Comparison of ENCODE assay signal across 8 cellular contexts in the genomic region with DNA sequence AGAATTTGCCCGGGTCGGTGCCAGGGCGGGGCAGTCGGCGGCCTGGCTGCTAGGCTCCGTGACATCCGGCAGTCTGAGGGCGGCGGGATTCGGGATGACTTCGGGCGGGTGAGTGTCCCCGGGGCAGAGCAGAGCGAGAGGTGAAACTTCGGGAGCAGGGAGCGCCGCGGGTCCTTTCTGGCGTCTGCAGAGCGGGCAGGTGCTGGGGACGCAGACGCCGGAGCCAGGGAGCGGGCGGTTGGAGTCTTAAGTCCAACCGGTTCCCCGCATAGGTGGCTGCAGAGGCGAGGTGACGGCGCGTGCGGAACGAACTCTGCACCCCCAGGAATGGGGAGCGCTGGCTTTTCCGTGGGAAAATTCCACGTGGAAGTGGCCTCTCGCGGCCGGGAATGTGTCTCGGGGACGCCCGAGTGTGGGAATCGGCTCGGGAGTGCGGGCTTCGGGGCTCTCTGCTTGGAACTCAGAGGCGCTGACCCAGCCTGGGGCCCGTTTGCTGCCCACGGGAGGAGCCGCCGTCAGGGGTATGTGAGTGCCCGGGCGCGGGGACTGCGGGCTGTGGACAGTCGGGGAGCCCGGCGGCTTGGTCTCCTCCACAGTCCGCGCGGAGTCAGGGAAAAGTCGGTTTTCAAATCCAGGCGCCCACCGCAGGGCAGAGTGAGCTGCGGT. TPM values are rescaled to one million over a fixed set of nuclear protein-coding genes. Genes with fewer than 3 reads are reported as not detected.
A peak's percentile ranks its signal among the peaks of the same experiment; 100 is the strongest.
DNase-seq lines count a peak whose midpoint lies in the region; ATAC-seq and TF ChIP-seq lines count a peak whose summit lies in the region.

Gene B4GALNT2, plus strand, starts transcription at position 71 of the 666 bp plus-strand sequence. Its CDS starts 24 bp downstream, at position 95.

- H3K27me3 ChIP-seq in dorsolateral prefrontal cortex = peaks cover 0 to 74% (median 47%) of the 10 kb centered on the region in 45 donors
- H3K27me3 ChIP-seq in WERI-Rb-1 (ENCODE audit: insufficient read depth, low read depth, severe bottlenecking) = no peaks in the 10 kb centered on the region

- H3K27ac Mint-ChIP-seq in nephron = no peak within 1 kb of the TSS

- H3K27me3 Mint-ChIP-seq in nephron (ENCODE audit: low read depth) = peaks cover 87% of the 10 kb centered on the region

- no peaks in the 10 kb centered on the region for H3K36me3 ChIP-seq in WERI-Rb-1

- H3K4me3 Mint-ChIP-seq in nephron = peak within 1 kb of the TSS; percentile 50 to 81 (median 67)

- H3K4me3 ChIP-seq in dorsolateral prefrontal cortex (peak within 1 kb of the TSS in 48 of 59 donors; percentile 2 to 62 (median 32)), WERI-Rb-1 (ENCODE audit: low read depth, low read length) (no peak within 1 kb of the TSS)

- H3K9me3 ChIP-seq in WERI-Rb-1 (ENCODE audit: severe bottlenecking) = peaks cover 29% of the 10 kb centered on the region

- TF ChIP-seq CTCF in dorsolateral prefrontal cortex (IDR thresholded peaks at IDR 0.05 in 54 of 56, conservative IDR thresholded peaks at IDR 0.05 in 2 of 56; ENCODE audit: low read depth in 1 of 56, partially characterized antibody in 56 of 56) (no peak), nephron (IDR thresholded peaks at IDR 0.05; ENCODE audit: unreplicated experiment in 3 of 3) (no peak), WERI-Rb-1 (IDR thresholded peaks at IDR 0.05; ENCODE audit: low read depth, low read length) (no peak)

- peaks cover 4% of the 10 kb centered on the region for H3K36me3 Mint-ChIP-seq in nephron (ENCODE audit: low read depth)

- ATAC-seq in GM21447 (IDR thresholded peaks at IDR 0.05; ENCODE audit: unreplicated experiment) = no peak

- H3K27ac ChIP-seq in dorsolateral prefrontal cortex = no peak within 1 kb of the TSS
- no peak within 1 kb of the TSS for H3K27ac ChIP-seq in WERI-Rb-1

- peaks cover 33% of the 10 kb centered on the region for H3K9me3 Mint-ChIP-seq in nephron

- DNase-seq in AG20443 (ENCODE audit: low spot score) (peak; percentile 57), NCI-H510A (lab: John Stamatoyannopoulos, UW) (peak; percentile 23), dorsolateral prefrontal cortex (no peak), WERI-Rb-1 (no peak), COLO829 (ENCODE audit: low spot score) (no peak), NCI-H2107 treated with DMSO at 0.1 percent for 48 hours (lab: John Stamatoyannopoulos, UW; ENCODE audit: unreplicated experiment) (no peak)

- intact Hi-C loops in dorsolateral prefrontal cortex (cut with DNase I) = no loop called here

- H3K4me1 Mint-ChIP-seq in nephron = peaks cover 4% of the 10 kb centered on the region

RNA-seq across cellular contexts. Expression of gene B4GALNT2, which starts in this region (rescaled TPM):
- total RNA-seq in dorsolateral prefrontal cortex = under 1 TPM in 63 of 120 experiments, not detected in 57; 0.03 to 0.23 (median 0.08) TPM

Comparison
In these comparisons a context has a peak if more than half of its experiments do, and no peak if none do; other contexts are left out.
1. DNase-seq: peak in AG20443 (single experiment) and NCI-H510A (single experiment); none in dorsolateral prefrontal cortex (0 of 10), WERI-Rb-1 (single experiment), COLO829 (single experiment) and NCI-H2107 treated with DMSO at 0.1 percent for 48 hours (single experiment).